1 cellular context compared by ENCODE assay signal in the genomic region with DNA sequence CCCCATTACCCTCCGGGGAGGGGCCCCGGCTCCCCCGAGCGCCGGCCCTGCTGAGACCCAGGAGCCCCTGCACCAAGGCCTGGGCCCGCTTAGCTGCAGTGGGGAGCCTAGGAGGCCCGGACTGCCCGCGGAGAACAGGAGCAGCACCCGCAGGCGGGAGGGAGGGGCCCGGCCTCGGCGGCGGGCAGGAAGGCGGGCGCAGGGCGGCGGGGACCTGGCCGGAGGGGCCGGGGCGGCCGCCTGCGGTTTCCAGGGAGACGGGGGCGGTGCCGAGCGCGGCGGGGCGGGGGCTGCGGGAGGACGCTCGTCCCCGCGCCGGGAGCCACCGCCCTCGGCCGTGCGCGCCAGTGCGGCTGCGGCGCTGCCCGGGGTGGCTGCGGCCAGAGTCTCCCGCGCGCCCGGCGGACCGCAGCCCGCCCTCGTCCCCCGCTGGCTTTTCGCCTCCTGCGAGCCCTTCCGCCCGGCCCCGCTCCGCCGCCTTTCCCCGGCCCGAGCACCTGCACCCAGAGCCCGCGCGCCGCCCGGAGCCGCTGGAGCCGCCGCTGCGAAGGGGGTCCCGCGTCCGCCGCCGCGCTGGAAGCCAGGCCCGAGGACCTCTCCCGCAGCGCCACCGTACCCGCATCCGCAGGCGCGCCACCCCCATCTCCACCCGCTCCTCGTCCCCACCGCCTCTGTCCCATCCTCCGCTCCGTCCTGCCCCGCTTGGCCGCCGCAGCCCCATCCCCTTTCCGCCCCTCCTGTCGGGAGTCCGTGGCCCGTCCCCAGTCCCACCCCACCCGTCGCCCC.
TF ChIP-seq lines count a peak whose summit lies in the region.

No MANE protein-coding gene starts in this region.

TF ChIP-seq in HepG2, 621 proteins besides CTCF, POLR2A, EP300 and RAD21 (continued from another document):
- TF ChIP-seq HOMEZ (CRISPR knock-in tag; IDR thresholded peaks at IDR 0.05; ENCODE audit: low read depth) (no peak), ZBTB14 (CRISPR knock-in tag; IDR thresholded peaks at IDR 0.05) (peak; percentile 71), HNRNPK (IDR thresholded peaks at IDR 0.05; ENCODE audit: low read depth, low read length, poor library complexity, severe bottlenecking) (peak; percentile 48), TAF1 (CRISPR knock-in tag; IDR thresholded peaks at IDR 0.05) (0 out of 2 replicates have a peak, but pooled peaks have one; percentile 27), ZNF777 (CRISPR knock-in tag; IDR thresholded peaks at IDR 0.05) (0 out of 2 replicates have a peak, but pooled peaks have one; percentile 26)
